8 cellular contexts compared by ENCODE assay signal in genomic region chr10:118850418-118851061, GRCh38.
DNase-seq lines count a peak whose midpoint lies in the region; ATAC-seq, FAIRE-seq and TF ChIP-seq lines count a peak whose summit lies in the region.

No MANE protein-coding gene starts in this region.

- no peaks in the 10 kb centered on the region for H3K36me3 ChIP-seq in esophagus muscularis mucosa
- no peaks in the 10 kb centered on the region for H3K36me3 ChIP-seq in upper lobe of left lung

- ATAC-seq in omental fat pad (ENCODE audit: low FRiP score) (no peak), upper lobe of left lung (ENCODE audit: low FRiP score in 2 of 2) (peak; percentile 70)

- H3K4me3 ChIP-seq in esophagus muscularis mucosa: no peak overlapping the region
- H3K4me3 ChIP-seq in upper lobe of left lung: no peak overlapping the region

- TF ChIP-seq CTCF in esophagus muscularis mucosa (IDR thresholded peaks at IDR 0.05): peak; percentile 38 to 56 (median 39)
- TF ChIP-seq CTCF in omental fat pad (IDR thresholded peaks at IDR 0.05): peak in 1 of 3 donors; percentile 22
- TF ChIP-seq CTCF in upper lobe of left lung (IDR thresholded peaks at IDR 0.05): peak in 4 of 6 experiments; percentile 35 to 58 (median 50)

- H3K27me3 ChIP-seq in esophagus muscularis mucosa (no peaks in the 10 kb centered on the region), upper lobe of left lung (no peaks in the 10 kb centered on the region)

- H3K9me3 ChIP-seq in esophagus muscularis mucosa (no peaks in the 10 kb centered on the region), upper lobe of left lung (no peaks in the 10 kb centered on the region)

- intact Hi-C loops in esophagus muscularis mucosa (cut with DNase I): no loop called here

- TF ChIP-seq POLR2A in esophagus muscularis mucosa (IDR thresholded peaks at IDR 0.05; ENCODE audit: low read depth) (no peak), upper lobe of left lung (IDR thresholded peaks at IDR 0.05) (no peak)

- TF ChIP-seq EP300 in esophagus muscularis mucosa (IDR thresholded peaks at IDR 0.05) (no peak), upper lobe of left lung (IDR thresholded peaks at IDR 0.05) (no peak)

- 46% methylated on average over 3 of the region's 3 CpGs for WGBS in esophagus muscularis mucosa
- WGBS in upper lobe of left lung, 2 donors: 32 to 42% methylated on average over 3 of the region's 3 CpGs

- POLR2A ChIA-PET in HEK293T (lab: Yijun Ruan, JAX): no interaction called here

- no peak for FAIRE-seq in RCC 7860 (lab: Jason Lieb, UNC)

- peak; percentile 89 for DNase-seq in DMS 273 (lab: John Stamatoyannopoulos, UW; ENCODE audit: unreplicated experiment)
- peak; percentile 79 for DNase-seq in HEK293T (ENCODE audit: extremely low spot score)
- DNase-seq in NCI-H82 (lab: John Stamatoyannopoulos, UW): peak; percentile 86
- peak; percentile 19 to 24 for DNase-seq in activated CD8-positive, alpha-beta memory T cell treated with anti-CD3 and anti-CD28 coated beads for 4 hours (ENCODE audit: low read depth in 2 of 2)
- no peak for DNase-seq in esophagus muscularis mucosa (ENCODE audit: extremely low spot score)
- peak; percentile 51 for DNase-seq in omental fat pad (ENCODE audit: low spot score)
- peak in 1 of 2 donors; percentile 71 for DNase-seq in upper lobe of left lung
- no peak for DNase-seq in RCC 7860 (ENCODE audit: low spot score)

- no peak overlapping the region for H3K27ac ChIP-seq in esophagus muscularis mucosa (replicated peaks in 1 of 4)
- H3K27ac ChIP-seq in upper lobe of left lung: no peak overlapping the region

- CTCF ChIA-PET in HEK293T (lab: Yijun Ruan, JAX): interaction anchor here (1.4 kb wide), 1 partner anchor 282 kb away, joined by 5 read pairs; no protein-coding TSS in a partner anchor

- H3K4me1 ChIP-seq in esophagus muscularis mucosa (no peaks in the 10 kb centered on the region), upper lobe of left lung (no peaks in the 10 kb centered on the region)

TF ChIP-seq in HEK293T, 16 proteins besides CTCF, POLR2A, EP300 and RAD21:
- TF ChIP-seq FOXK2 (IDR thresholded peaks at IDR 0.05): no peak
- no peak for TF ChIP-seq ARNT (IDR thresholded peaks at IDR 0.05)
- no peak for TF ChIP-seq FOXA1 (IDR thresholded peaks at IDR 0.05)
- TF ChIP-seq SUZ12 (IDR thresholded peaks at IDR 0.05): no peak
- TF ChIP-seq LEF1 (IDR thresholded peaks at IDR 0.05; ENCODE audit: borderline replicate concordance): no peak
- no peak for TF ChIP-seq TARDBP (IDR thresholded peaks at IDR 0.05)
- TF ChIP-seq PKNOX1 (IDR thresholded peaks at IDR 0.05): no peak
- no peak for TF ChIP-seq CTBP1 (IDR thresholded peaks at IDR 0.05; ENCODE audit: borderline replicate concordance)
- no peak for TF ChIP-seq ZNF384 (IDR thresholded peaks at IDR 0.05)
- no peak for TF ChIP-seq FOXM1 (IDR thresholded peaks at IDR 0.05; ENCODE audit: borderline replicate concordance)
- TF ChIP-seq HDGF (IDR thresholded peaks at IDR 0.05; ENCODE audit: borderline replicate concordance): no peak
- no peak for TF ChIP-seq NFRKB (IDR thresholded peaks at IDR 0.05)
TF ChIP-seq in HEK293T: peak in this region for 0.

Comparison
In these comparisons a context has a peak if more than half of its experiments do, and no peak if none do; other contexts are left out.
1. DNase-seq: peak in DMS 273 (single experiment), HEK293T (single experiment), NCI-H82 (single experiment), activated CD8-positive, alpha-beta memory T cell treated with anti-CD3 and anti-CD28 coated beads for 4 hours (2 of 2) and omental fat pad (single experiment); none in esophagus muscularis mucosa (single experiment) and RCC 7860 (single experiment).